In genomic region chr5:36696059-36696673, GRCh38 we compare ENCODE assay signal across 8 cellular contexts.
DNase-seq lines count a peak whose midpoint lies in the region; FAIRE-seq and TF ChIP-seq lines count a peak whose summit lies in the region.

No MANE protein-coding gene starts in this region.

- H3K4me1 ChIP-seq in SJCRH30, result no peaks in the 10 kb centered on the region

- no peaks in the 10 kb centered on the region for H3K36me3 ChIP-seq in SJCRH30

- CTCF ChIA-PET in MCF 10A (lab: Yijun Ruan, JAX), result interaction anchor here (0.5 to 10.5 kb wide), 68 partner anchors 9 to 1327 kb away, joined by 3 to 252 read pairs (median 4); partner anchors contain the start of genes NADK2 and SLC1A3

- H3K4me3 Mint-ChIP-seq in MCF 10A (ENCODE audit: unreplicated experiment), result no peak overlapping the region

- H3K36me3 Mint-ChIP-seq in MCF 10A (ENCODE audit: insufficient read depth, unreplicated experiment), result no peaks in the 10 kb centered on the region

- no peak overlapping the region for H3K4me3 ChIP-seq in SJCRH30

- intact Hi-C loops in MCF 10A (cut with micrococcal nuclease), result loop anchor here (5.0 kb wide), 2 partner anchors 519 to 619 kb away; no protein-coding TSS in a partner anchor

- BruUV-seq in MCF 10A (replicated peaks; lab: Mats Ljungman, UMichigan), result no TSS peak

- POLR2A ChIA-PET in MCF 10A (lab: Yijun Ruan, JAX), result interaction anchor here (0.5 to 1.7 kb wide), 9 partner anchors 22 to 540 kb away, joined by 3 to 9 read pairs (median 3); no protein-coding TSS in a partner anchor

- no peak overlapping the region for H3K27ac Mint-ChIP-seq in MCF 10A (ENCODE audit: low read depth, unreplicated experiment)

- H3K9me3 Mint-ChIP-seq in MCF 10A (ENCODE audit: unreplicated experiment), result no peaks in the 10 kb centered on the region

- TF ChIP-seq CTCF in GM20000 (IDR thresholded peaks at IDR 0.05; ENCODE audit: extremely low read depth, missing control alignments) (peak; percentile 46), MCF 10A (IDR thresholded peaks at IDR 0.05; ENCODE audit: unreplicated experiment) (peak; percentile 83)

- peaks cover 5% of the 10 kb centered on the region for H3K4me1 Mint-ChIP-seq in MCF 10A (ENCODE audit: insufficient read depth, unreplicated experiment)

- no peak overlapping the region for H3K27ac ChIP-seq in SJCRH30

- peak; percentile 69 for FAIRE-seq in HTR-8/SVneo (lab: Jason Lieb, UNC)

- H3K9me3 ChIP-seq in SJCRH30 (replicated peaks), result no peaks in the 10 kb centered on the region

- peaks cover 9% of the 10 kb centered on the region for H3K27me3 Mint-ChIP-seq in MCF 10A (ENCODE audit: insufficient read depth, unreplicated experiment)

- DNase-seq in DMS153 treated with DMSO at 0.1 percent for 48 hours (lab: John Stamatoyannopoulos, UW; ENCODE audit: unreplicated experiment) (peak; percentile 28), GM20000 (ENCODE audit: low spot score) (peak; percentile 59), HTR-8/SVneo (ENCODE audit: insufficient read length, low spot score) (peak; percentile 78), SJCRH30 (peak; percentile 57 to 73), MCF 10A (ENCODE audit: unreplicated experiment) (peak; percentile 80), kidney tubule cell (ENCODE audit: low spot score) (peak; percentile 70), NCI-H1092 (lab: John Stamatoyannopoulos, UW) (no peak)
- DNase-seq in stimulated activated CD8-positive, alpha-beta memory T cell treated with anti-CD3 and anti-CD28 coated beads, Interleukin-15, amount 100 ng/mL, for 1 hour (ENCODE audit: low read depth), result peak; percentile 13

- no peaks in the 10 kb centered on the region for H3K27me3 ChIP-seq in SJCRH30
